1 cellular context compared by ENCODE assay signal in genomic region chr20:46394872-46395470, GRCh38.
TF ChIP-seq lines count a peak whose summit lies in the region.

No MANE protein-coding gene starts in this region.

TF ChIP-seq in GM12878, 131 proteins besides CTCF, POLR2A, EP300 and RAD21 (continued from another document):
- no peak for TF ChIP-seq ATF2 (IDR thresholded peaks at IDR 0.05; ENCODE audit: low read length)
- no peak for TF ChIP-seq MLLT1 (IDR thresholded peaks at IDR 0.05)
- TF ChIP-seq STAT3 (IDR thresholded peaks at IDR 0.05; ENCODE audit: low read depth, low read length): no peak
- no peak for TF ChIP-seq MAX (IDR thresholded peaks at IDR 0.05; ENCODE audit: low read depth, low read length)
- no peak for TF ChIP-seq E4F1 (IDR thresholded peaks at IDR 0.05; ENCODE audit: borderline replicate concordance, partially characterized antibody)
TF ChIP-seq in GM12878: peak in this region for 0.
